In genomic region chr21:45826733-45827692, GRCh38 we compare ENCODE assay signal across 14 cellular contexts.
DNase-seq lines count a peak whose midpoint lies in the region; ATAC-seq and TF ChIP-seq lines count a peak whose summit lies in the region.
"Had no signal": no experiment of that assay in that cellular context is flagged by ENCODE, and none has a peak within 500 bp of the region (broad histone marks: within the 10 kb centered on the region; RNA-seq: fewer than 3 reads in every experiment).

No MANE protein-coding gene starts in this region.

- H3K9ac ChIP-seq in endodermal cell (ENCODE audit: extremely low read depth, low read length, poor library complexity, severe bottlenecking), result no peak overlapping the region

- H3K4me1 ChIP-seq in CD8-positive, alpha-beta T cell (ENCODE audit: insufficient read depth, low read length), result peaks cover 13% of the 10 kb centered on the region
- no peaks in the 10 kb centered on the region for H3K4me1 ChIP-seq in endodermal cell (ENCODE audit: control insufficient read depth, insufficient read depth, low read length)
- H3K4me1 ChIP-seq: BE2C had no signal

- no peaks in the 10 kb centered on the region for H3K36me3 Mint-ChIP-seq in CD8-positive, alpha-beta T cell
- no peaks in the 10 kb centered on the region for H3K36me3 Mint-ChIP-seq in activated CD8-positive, alpha-beta T cell treated with anti-CD3 and anti-CD28 coated beads for 36 hours (ENCODE audit: low read depth)
- H3K36me3 Mint-ChIP-seq in endodermal cell (ENCODE audit: low read depth), result no peaks in the 10 kb centered on the region
- H3K36me3 Mint-ChIP-seq: activated CD4-positive, alpha-beta memory T cell treated with anti-CD3 and anti-CD28 coated beads for 36 hours; type B pancreatic cell had no signal

- H3K27me3 Mint-ChIP-seq in CD8-positive, alpha-beta T cell (ENCODE audit: low read depth), result peaks cover 3% of the 10 kb centered on the region
- H3K27me3 Mint-ChIP-seq in activated CD8-positive, alpha-beta T cell treated with anti-CD3 and anti-CD28 coated beads for 36 hours, result no peaks in the 10 kb centered on the region
- no peaks in the 10 kb centered on the region for H3K27me3 Mint-ChIP-seq in endodermal cell (ENCODE audit: insufficient read depth)

- WGBS in endodermal cell (ENCODE audit: insufficient coverage in 1 of 2, insufficient read length in 1 of 2), 2 experiments, result 87 to 94% methylated on average over 14 to 24 of the region's 24 CpGs

- peak overlapping the region; percentile 64 for H3K4me3 Mint-ChIP-seq in CD8-positive, alpha-beta T cell
- H3K4me3 Mint-ChIP-seq in activated CD8-positive, alpha-beta T cell treated with anti-CD3 and anti-CD28 coated beads for 36 hours, result peak overlapping the region; percentile 13
- no peak overlapping the region for H3K4me3 Mint-ChIP-seq in endodermal cell
- H3K4me3 Mint-ChIP-seq: activated CD4-positive, alpha-beta memory T cell treated with anti-CD3 and anti-CD28 coated beads for 36 hours; type B pancreatic cell had no signal

- peak; percentile 81 for ATAC-seq in CD8-positive, alpha-beta T cell
- ATAC-seq in HG03175 (IDR thresholded peaks at IDR 0.05; ENCODE audit: unreplicated experiment) (peak; percentile 58), HG03439 (IDR thresholded peaks at IDR 0.05; ENCODE audit: unreplicated experiment) (no peak)
- ATAC-seq in activated CD8-positive, alpha-beta T cell treated with anti-CD3 and anti-CD28 coated beads for 36 hours, result peak; percentile 83

- peak in 1 of 7 experiments; percentile 41 for DNase-seq in CD8-positive, alpha-beta T cell
- DNase-seq in activated CD8-positive, alpha-beta T cell treated with anti-CD3 and anti-CD28 coated beads for 36 hours, result peak; percentile 50
- DNase-seq in mesenteric fat pad (ENCODE audit: low spot score), result peak; percentile 77
- DNase-seq in endodermal cell, result no peak
- DNase-seq in NCI-H146 (lab: John Stamatoyannopoulos, UW), result no peak
- DNase-seq: activated CD4-positive, alpha-beta memory T cell treated with anti-CD3 and anti-CD28 coated beads for 36 hours; BE2C; NCI-H1092; Peyer's patch; stimulated activated CD4-positive, alpha-beta T cell treated with anti-CD3 and anti-CD28 coated beads, Interleukin-15, amount 100 ng/mL, for 24 hours had no signal

- intact Hi-C loops in CD8-positive, alpha-beta T cell (cut with DNase I, micrococcal nuclease), result loop anchor here in 1 of 2 experiments (5.0 kb wide), 1 partner anchor 55 kb away; no protein-coding TSS in a partner anchor
- intact Hi-C loops in activated CD8-positive, alpha-beta T cell treated with anti-CD3 and anti-CD28 coated beads for 36 hours (cut with micrococcal nuclease), result loop anchor here (10.0 kb wide), 3 partner anchors 132 to 532 kb away; no protein-coding TSS in a partner anchor

- H3K36me3 ChIP-seq in CD8-positive, alpha-beta T cell (ENCODE audit: insufficient read depth, low read length), result no peaks in the 10 kb centered on the region
- H3K36me3 ChIP-seq in endodermal cell (ENCODE audit: control insufficient read depth, insufficient read depth, low read length), result no peaks in the 10 kb centered on the region
- H3K36me3 ChIP-seq: Peyer's patch had no signal

- TF ChIP-seq CTCF in CD8-positive, alpha-beta T cell (IDR thresholded peaks at IDR 0.05), result no peak
- TF ChIP-seq CTCF in activated CD8-positive, alpha-beta T cell treated with anti-CD3 and anti-CD28 coated beads for 36 hours (IDR thresholded peaks at IDR 0.05), result no peak
- no peak for TF ChIP-seq CTCF in endodermal cell (conservative IDR thresholded peaks at IDR 0.05)

- H3K4me3 ChIP-seq in CD8-positive, alpha-beta T cell (ENCODE audit: low read depth, low read length), result no peak overlapping the region
- H3K4me3 ChIP-seq in endodermal cell (ENCODE audit: low read length), result no peak overlapping the region
- H3K4me3 ChIP-seq: Peyer's patch had no signal

- no peaks in the 10 kb centered on the region for H3K9me3 ChIP-seq in CD8-positive, alpha-beta T cell (ENCODE audit: low read length)
- no peaks in the 10 kb centered on the region for H3K9me3 ChIP-seq in endodermal cell (ENCODE audit: control insufficient read depth, low read length)
- H3K9me3 ChIP-seq: BE2C, Peyer's patch had no signal

- no peak overlapping the region for H3K27ac ChIP-seq in CD8-positive, alpha-beta T cell (ENCODE audit: low read depth, low read length)
- no peak overlapping the region for H3K27ac ChIP-seq in endodermal cell (ENCODE audit: low read depth, low read length)
- H3K27ac ChIP-seq: Peyer's patch had no signal

- H3K4me1 Mint-ChIP-seq in CD8-positive, alpha-beta T cell (ENCODE audit: low read depth), result peaks cover 11% of the 10 kb centered on the region
- H3K4me1 Mint-ChIP-seq in activated CD8-positive, alpha-beta T cell treated with anti-CD3 and anti-CD28 coated beads for 36 hours (ENCODE audit: low read depth), result peaks cover 15% of the 10 kb centered on the region
- H3K4me1 Mint-ChIP-seq in endodermal cell, result no peaks in the 10 kb centered on the region

- H3K9me3 Mint-ChIP-seq in CD8-positive, alpha-beta T cell, result no peaks in the 10 kb centered on the region
- no peaks in the 10 kb centered on the region for H3K9me3 Mint-ChIP-seq in activated CD8-positive, alpha-beta T cell treated with anti-CD3 and anti-CD28 coated beads for 36 hours
- no peaks in the 10 kb centered on the region for H3K9me3 Mint-ChIP-seq in endodermal cell
- H3K9me3 Mint-ChIP-seq: activated CD4-positive, alpha-beta memory T cell treated with anti-CD3 and anti-CD28 coated beads for 36 hours; type B pancreatic cell had no signal

- no peaks in the 10 kb centered on the region for H3K27me3 ChIP-seq in CD8-positive, alpha-beta T cell (ENCODE audit: insufficient read depth, low read length)
- H3K27me3 ChIP-seq in endodermal cell (ENCODE audit: control insufficient read depth, insufficient read depth, low read length, poor library complexity, severe bottlenecking), result no peaks in the 10 kb centered on the region
- H3K27me3 ChIP-seq: BE2C, Peyer's patch had no signal

- POLR2A ChIA-PET in CD8-positive, alpha-beta T cell (lab: Charles Lee), result interaction anchor here (0.5 to 1.1 kb wide), 2 partner anchors 13 to 1173 kb away, joined by 3 read pairs; no protein-coding TSS in a partner anchor
- POLR2A ChIA-PET in activated CD8-positive, alpha-beta T cell treated with anti-CD3 and anti-CD28 coated beads for 36 hours (lab: Charles Lee), result no interaction called here

- CTCF ChIA-PET in CD8-positive, alpha-beta T cell (lab: Charles Lee), result interaction anchor here (1.1 kb wide), 1 partner anchor 699 kb away, joined by 3 read pairs; no protein-coding TSS in a partner anchor
- CTCF ChIA-PET in activated CD8-positive, alpha-beta T cell treated with anti-CD3 and anti-CD28 coated beads for 36 hours (lab: Charles Lee), result interaction anchor here (0.8 to 1.6 kb wide), 2 partner anchors 26 to 96 kb away, joined by 3 to 4 read pairs; no protein-coding TSS in a partner anchor

- peak overlapping the region; percentile 92 for H3K27ac Mint-ChIP-seq in CD8-positive, alpha-beta T cell
- H3K27ac Mint-ChIP-seq in activated CD8-positive, alpha-beta T cell treated with anti-CD3 and anti-CD28 coated beads for 36 hours, result peak overlapping the region; percentile 50
- H3K27ac Mint-ChIP-seq in endodermal cell, result no peak overlapping the region
- H3K27ac Mint-ChIP-seq: activated CD4-positive, alpha-beta memory T cell treated with anti-CD3 and anti-CD28 coated beads for 36 hours; progenitor cell of endocrine pancreas; type B pancreatic cell had no signal

Comparison
In these comparisons a context has a peak if more than half of its experiments do, and no peak if none do; other contexts are left out.
1. DNase-seq: peak in activated CD8-positive, alpha-beta T cell treated with anti-CD3 and anti-CD28 coated beads for 36 hours (single experiment) and mesenteric fat pad (single experiment); none in endodermal cell (single experiment) and NCI-H146 (single experiment).